Comparison of ENCODE assay signal across 8 cellular contexts in the genomic region with DNA sequence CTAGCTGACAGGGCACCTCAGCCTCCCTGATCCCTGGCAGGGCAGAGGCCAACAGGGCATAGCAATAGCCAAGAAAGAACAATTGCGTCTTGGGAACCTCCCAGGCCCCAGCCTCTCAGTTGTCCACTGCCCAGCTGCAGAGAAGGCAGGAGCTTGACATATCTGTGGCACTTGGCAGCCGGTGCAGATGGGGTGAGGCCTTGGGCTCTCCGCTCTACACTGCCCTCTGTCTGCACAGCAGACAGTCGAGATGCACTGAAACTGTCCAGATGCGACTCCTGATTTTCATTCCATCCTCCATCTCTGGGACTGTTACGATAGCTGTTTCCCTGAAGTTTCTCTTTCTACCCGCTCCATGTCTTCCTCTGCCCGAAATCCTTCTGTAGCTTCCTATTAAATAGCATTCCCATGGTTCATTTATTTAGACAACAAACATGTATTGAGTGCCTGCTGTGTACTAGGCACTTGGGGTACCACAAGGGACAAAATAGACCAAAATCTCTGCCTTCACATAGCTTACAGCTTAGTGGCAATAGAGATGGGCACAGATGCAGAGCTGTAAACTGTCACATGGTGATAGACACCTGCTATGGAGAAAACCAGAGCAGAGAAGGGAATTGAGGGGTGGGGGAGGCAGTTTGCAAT. TPM values are rescaled to one million over a fixed set of nuclear protein-coding genes. Genes with fewer than 3 reads are reported as not detected.
A peak's percentile ranks its signal among the peaks of the same experiment; 100 is the strongest.
DNase-seq lines count a peak whose midpoint lies in the region; ATAC-seq and TF ChIP-seq lines count a peak whose summit lies in the region.

No MANE protein-coding gene starts in this region.

- no peak for DNase-seq in AG09319 (ENCODE audit: extremely low read depth, low read depth)
- DNase-seq in GM13977 (ENCODE audit: low spot score), result peak; percentile 69
- DNase-seq in PC-3, result peak; percentile 57
- DNase-seq in activated naive CD4-positive, alpha-beta T cell treated with anti-CD3 and anti-CD28 coated beads, Interleukin-2, amount 10 ng/mL, durations not matched to agents 7 days and 5 days, result peak; percentile 67
- DNase-seq in head of caudate nucleus, result peak; percentile 64 to 90 (median 80)
- peak; percentile 71 for DNase-seq in sciatic nerve (ENCODE audit: low spot score)
- no peak for DNase-seq in NK-92 (lab: John Stamatoyannopoulos, UW; ENCODE audit: unreplicated experiment)

- H3K4me1 ChIP-seq in PC-3 (ENCODE audit: insufficient read depth, low read length), result no peaks in the 10 kb centered on the region

- BruUV-seq in PC-3 (replicated peaks; lab: Mats Ljungman, UMichigan), result no TSS peak

- H3K27ac Mint-ChIP-seq in activated naive CD4-positive, alpha-beta T cell treated with anti-CD3 and anti-CD28 coated beads, Interleukin-2, amount 10 ng/mL, durations not matched to agents 7 days and 5 days, result peak overlapping the region; percentile 17

- peaks cover 60% of the 10 kb centered on the region for H3K79me2 ChIP-seq in PC-3 (ENCODE audit: low read length)

- TF ChIP-seq CTCF in AG09319 (IDR thresholded peaks at IDR 0.05; ENCODE audit: low read depth, low read length), result peak; percentile 71
- peak; percentile 71 for TF ChIP-seq CTCF in GM13977 (IDR thresholded peaks at IDR 0.05; ENCODE audit: extremely low read depth, insufficient read depth, missing control alignments)
- TF ChIP-seq CTCF in PC-3 (conservative IDR thresholded peaks at IDR 0.05; ENCODE audit: low read depth, low read length), result peak; percentile 68

- no peak overlapping the region for H3K9ac ChIP-seq in PC-3 (ENCODE audit: low read length)

- H2AFZ ChIP-seq in PC-3 (ENCODE audit: low read length), result no peak overlapping the region

- in situ Hi-C loops in GM13977 (cut with MboI; ENCODE audit: low pct_unique_long_range_greater_than_20kb, low sequenced_read_pairs, unreplicated experiment), result no loop called here

- no peaks in the 10 kb centered on the region for H3F3A ChIP-seq in PC-3 (ENCODE audit: low read length, unreplicated experiment)

- ATAC-seq in PC-3, result peak; percentile 16; the same call in 1 of the 2 replicates
- ATAC-seq in sciatic nerve, result no peak
- no peak for ATAC-seq in HG03108 (IDR thresholded peaks at IDR 0.05; ENCODE audit: unreplicated experiment)

- no peak overlapping the region for H3K4me3 Mint-ChIP-seq in activated naive CD4-positive, alpha-beta T cell treated with anti-CD3 and anti-CD28 coated beads, Interleukin-2, amount 10 ng/mL, durations not matched to agents 7 days and 5 days

- POLR2A ChIA-PET in PC-3 (lab: Charles Lee; ENCODE audit: unreplicated experiment), result no interaction called here

- intact Hi-C loops in PC-3 (cut with micrococcal nuclease) (no loop called here), head of caudate nucleus (cut with DNase I) (loop anchor here (5.0 kb wide), 1 partner anchor 293 kb away; the partner anchor contains the start of gene MOSMO), sciatic nerve (cut with DNase I) (no loop called here)

- H3K4me1 Mint-ChIP-seq in activated naive CD4-positive, alpha-beta T cell treated with anti-CD3 and anti-CD28 coated beads, Interleukin-2, amount 10 ng/mL, durations not matched to agents 7 days and 5 days, result peaks cover 37% of the 10 kb centered on the region

- H3K9me3 ChIP-seq in PC-3 (ENCODE audit: low read length), result no peaks in the 10 kb centered on the region

- peaks cover 17% of the 10 kb centered on the region for H4K20me1 ChIP-seq in PC-3 (ENCODE audit: low read length)

- H3K27me3 ChIP-seq in PC-3 (ENCODE audit: low read length), result no peaks in the 10 kb centered on the region

- peaks cover 7% of the 10 kb centered on the region; the same call in 1 of the 2 replicates for H3K36me3 ChIP-seq in PC-3 (ENCODE audit: low read depth, low read length)

- no peak overlapping the region for H3K4me2 ChIP-seq in PC-3 (ENCODE audit: low read length)

- H3K9me3 Mint-ChIP-seq in activated naive CD4-positive, alpha-beta T cell treated with anti-CD3 and anti-CD28 coated beads, Interleukin-2, amount 10 ng/mL, durations not matched to agents 7 days and 5 days, result no peaks in the 10 kb centered on the region

- H3K27ac ChIP-seq in PC-3 (ENCODE audit: low read length), result no peak overlapping the region

- no peaks in the 10 kb centered on the region for H3K9me2 ChIP-seq in PC-3 (replicated peaks; ENCODE audit: low read length)

- no peak overlapping the region for H3K4me3 ChIP-seq in PC-3 (ENCODE audit: low read length)

- peaks cover 4% of the 10 kb centered on the region for H3K27me3 Mint-ChIP-seq in activated naive CD4-positive, alpha-beta T cell treated with anti-CD3 and anti-CD28 coated beads, Interleukin-2, amount 10 ng/mL, durations not matched to agents 7 days and 5 days

- CTCF ChIA-PET in PC-3 (lab: Charles Lee), result interaction anchor here (0.6 to 0.8 kb wide), 2 partner anchors 96 to 104 kb away, joined by 3 to 5 read pairs; no protein-coding TSS in a partner anchor
- CTCF ChIA-PET in activated naive CD4-positive, alpha-beta T cell treated with anti-CD3 and anti-CD28 coated beads, Interleukin-2, amount 10 ng/mL, durations not matched to agents 7 days and 5 days (lab: Charles Lee), result interaction anchor here (0.5 to 6.4 kb wide), 20 partner anchors 9 to 298 kb away, joined by 3 to 115 read pairs (median 4); partner anchors contain the start of genes CDR2 and EEF2K

- H3K36me3 Mint-ChIP-seq in activated naive CD4-positive, alpha-beta T cell treated with anti-CD3 and anti-CD28 coated beads, Interleukin-2, amount 10 ng/mL, durations not matched to agents 7 days and 5 days, result peaks cover 39% of the 10 kb centered on the region

RNA-seq across cellular contexts. Expression of gene POLR3E, which starts 3.3 kb away (rescaled TPM):
- total RNA-seq in PC-3 (2014; rRNA removed) (48.8 and 57.1 TPM in 2 replicates), sciatic nerve (43.5 TPM)

Comparison
In these comparisons a context has a peak if more than half of its experiments do, and no peak if none do; other contexts are left out.
1. DNase-seq: peak in GM13977 (single experiment), PC-3 (single experiment), activated naive CD4-positive, alpha-beta T cell treated with anti-CD3 and anti-CD28 coated beads, Interleukin-2, amount 10 ng/mL, durations not matched to agents 7 days and 5 days (single experiment), head of caudate nucleus (42 of 42) and sciatic nerve (single experiment); none in AG09319 (single experiment) and NK-92 (single experiment).
2. Peak in every context shown above with its lines, with median percentiles within 50 percentile points of each other: CTCF ChIP-seq.